Comparison of ENCODE assay signal across 8 cellular contexts in the genomic region with DNA sequence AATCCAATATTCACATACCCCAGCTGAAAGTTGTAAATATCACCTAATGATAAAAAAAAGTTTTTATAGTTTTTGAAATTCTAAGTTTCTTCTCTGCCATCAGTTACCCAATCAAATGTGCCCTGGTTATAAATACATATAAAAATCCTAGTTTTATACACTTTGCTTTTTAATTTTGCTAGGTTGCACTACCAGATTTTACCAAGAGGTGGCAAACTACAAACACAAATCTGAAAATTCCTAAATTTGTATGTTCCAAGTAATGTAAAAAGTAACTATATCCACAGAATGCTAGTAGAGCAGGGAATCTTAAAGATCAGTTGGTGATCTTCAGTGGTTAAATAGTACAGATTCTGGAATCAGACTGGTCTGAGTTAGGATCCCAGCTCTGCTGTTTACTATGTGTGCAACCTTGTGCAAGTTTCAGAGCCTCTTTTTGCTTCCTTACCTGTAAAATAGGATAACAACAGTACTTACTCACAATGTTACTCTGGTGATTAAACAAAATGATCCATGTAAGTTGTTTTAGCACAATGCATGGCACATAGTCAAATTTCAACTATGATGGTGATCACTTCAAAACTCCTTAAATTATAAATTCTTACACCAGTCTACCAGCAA. TPM values are rescaled to one million over a fixed set of nuclear protein-coding genes. Genes with fewer than 3 reads are reported as not detected.
DNase-seq lines count a peak whose midpoint lies in the region; ATAC-seq lines count a peak whose summit lies in the region.

No MANE protein-coding gene starts in this region.

- no peaks in the 10 kb centered on the region for H3K9me3 ChIP-seq in GM23248 (ENCODE audit: low read depth)
- H3K9me3 ChIP-seq in adipocyte (ENCODE audit: control insufficient read depth, low read length): no peaks in the 10 kb centered on the region

- H3F3A ChIP-seq in GM23248 (ENCODE audit: insufficient read depth): peaks cover 7% of the 10 kb centered on the region; the same call in 1 of the 2 replicates

- peak; percentile 13 to 21 for DNase-seq in AML-193 (lab: John Stamatoyannopoulos, UW)
- peak; percentile 53 for DNase-seq in GM23248
- peak; percentile 80 for DNase-seq in adipocyte (ENCODE audit: low read depth)
- DNase-seq in kidney glomerular epithelial cell (lab: John Stamatoyannopoulos, UW): peak; percentile 13
- DNase-seq in activated CD4-positive, CD25-positive, alpha-beta regulatory T cell treated with anti-CD3 and anti-CD28 coated beads, Interleukin-2, amount 50 U/mL, for 72 hours: no peak
- DNase-seq in A172 (ENCODE audit: low spot score): no peak
- no peak for DNase-seq in COLO668 (lab: John Stamatoyannopoulos, UW; ENCODE audit: unreplicated experiment)

- in situ Hi-C loops in GM23248 (cut with MboI): loop anchor here (10.0 kb wide), 1 partner anchor 229 kb away; the partner anchor contains the start of gene AP4E1

- H3K9me2 ChIP-seq in GM23248 (ENCODE audit: insufficient read depth): no peaks in the 10 kb centered on the region

- H3K9ac ChIP-seq in GM23248 (0 out of 2 replicates have a peak overlapping the region, but pooled peaks have one; percentile 6), adipocyte (ENCODE audit: low read length) (no peak overlapping the region)

- H3K27me3 ChIP-seq in GM23248 (replicated peaks; ENCODE audit: insufficient read depth) (no peaks in the 10 kb centered on the region), adipocyte (replicated peaks; ENCODE audit: control insufficient read depth, insufficient read depth, low read length) (no peaks in the 10 kb centered on the region)

- no peak overlapping the region for H2AFZ ChIP-seq in GM23248

- H4K20me1 ChIP-seq in GM23248 (ENCODE audit: insufficient read depth): no peaks in the 10 kb centered on the region

- H3K4me1 ChIP-seq in GM23248 (ENCODE audit: insufficient read depth) (peaks cover 20% of the 10 kb centered on the region), adipocyte (ENCODE audit: control insufficient read depth, insufficient read depth, low read length) (peaks cover 28% of the 10 kb centered on the region)

- H3K4me2 ChIP-seq in GM23248 (ENCODE audit: unreplicated experiment): no peak overlapping the region

- ATAC-seq in HG03025 (IDR thresholded peaks at IDR 0.05; ENCODE audit: low FRiP score, unreplicated experiment): no peak

- H3K36me3 ChIP-seq in GM23248 (ENCODE audit: low read depth): peaks cover 4% of the 10 kb centered on the region; the same call in 1 of the 2 replicates
- peaks cover 7% of the 10 kb centered on the region for H3K36me3 ChIP-seq in adipocyte (ENCODE audit: control insufficient read depth, insufficient read depth, low read length, severe bottlenecking)

- peaks cover 99% of the 10 kb centered on the region for H3K79me2 ChIP-seq in GM23248 (ENCODE audit: insufficient read depth)

- no peak overlapping the region; the same call in 1 of the 2 replicates for H3K27ac ChIP-seq in GM23248

- no peak overlapping the region for H3K4me3 ChIP-seq in GM23248
- H3K4me3 ChIP-seq in adipocyte (ENCODE audit: low read length): no peak overlapping the region

RNA-seq across cellular contexts. Expression of gene TRPM7, which starts 11.0 kb away (rescaled TPM):
- total RNA-seq in GM23248 (2014; rRNA removed; shearing (Covaris generic)): 38.4 and 75.2 TPM in 2 replicates
- 12.7 and 15.5 TPM in 2 replicates for polyA plus RNA-seq in GM23248 (2016; fragmentation: Nextera tagmentation; extraction: Ambion mirVana)
- 27.7 and 31.2 TPM in 2 replicates for total RNA-seq in A172 (2014; rRNA removed; shearing (Covaris generic))

Comparison
In these comparisons a context has a peak if more than half of its experiments do, and no peak if none do; other contexts are left out.
1. DNase-seq: peak in AML-193 (2 of 2), GM23248 (single experiment), adipocyte (single experiment) and kidney glomerular epithelial cell (single experiment); none in activated CD4-positive, CD25-positive, alpha-beta regulatory T cell treated with anti-CD3 and anti-CD28 coated beads, Interleukin-2, amount 50 U/mL, for 72 hours (single experiment), A172 (single experiment) and COLO668 (single experiment).